In the genomic region with DNA sequence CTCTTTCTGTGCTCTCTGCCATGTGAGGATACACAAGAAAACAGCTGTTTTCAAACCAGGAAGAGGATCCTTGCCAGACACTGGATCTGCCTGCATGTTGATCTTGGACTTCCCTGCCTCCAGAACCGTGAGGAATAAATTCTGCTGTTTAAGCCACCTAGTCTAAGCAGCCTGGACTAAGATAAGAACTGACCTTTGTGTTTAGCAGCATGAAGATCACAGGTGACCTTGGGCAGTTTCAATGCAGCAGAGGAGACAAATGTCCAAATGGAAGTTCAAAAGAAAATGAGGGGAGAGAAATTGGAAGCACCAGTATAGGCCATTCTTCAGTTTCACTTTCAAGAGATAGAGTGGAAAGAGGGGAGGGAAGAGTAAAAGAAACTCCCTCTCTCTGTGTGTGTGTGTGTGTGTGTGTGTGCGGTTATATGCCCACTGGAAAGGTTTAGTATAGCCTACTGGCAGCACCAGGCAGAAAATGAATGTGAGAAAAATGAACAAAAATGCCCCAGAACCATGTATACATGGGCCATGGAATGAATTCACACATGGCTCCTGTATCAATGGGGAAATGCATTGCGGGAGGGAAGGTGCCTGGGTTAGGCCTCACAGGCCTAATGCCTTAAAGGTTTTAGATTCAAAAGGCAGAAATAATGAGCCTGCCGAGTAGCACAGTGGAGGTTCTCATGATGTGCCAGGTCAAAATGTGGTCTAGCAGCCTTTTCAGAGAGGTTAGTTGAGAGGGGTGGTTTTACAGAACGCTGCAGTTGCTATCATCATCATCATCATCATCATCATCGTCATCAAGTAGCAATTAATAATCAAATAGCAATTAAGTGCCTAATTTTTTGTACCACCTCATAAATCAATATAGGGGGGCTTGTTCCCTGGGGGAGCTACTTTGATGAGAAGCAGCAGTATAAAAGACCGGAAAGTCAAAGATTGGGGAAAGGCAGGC, we compare ENCODE assay signal across 10 cellular contexts. TPM values are rescaled to one million over a fixed set of nuclear protein-coding genes. Genes with fewer than 3 reads are reported as not detected.
DNase-seq lines count a peak whose midpoint lies in the region; ATAC-seq, FAIRE-seq and TF ChIP-seq lines count a peak whose summit lies in the region.
"Had no signal": no experiment of that assay in that cellular context is flagged by ENCODE, and none has a peak within 500 bp of the region (broad histone marks: within the 10 kb centered on the region; RNA-seq: fewer than 3 reads in every experiment).

No MANE protein-coding gene starts in this region.

- DNase-seq in Caki2 (ENCODE audit: low read depth), result peak; percentile 12
- DNase-seq in LNCaP clone FGC (ENCODE audit: low read depth), result no peak
- no peak for DNase-seq in pancreas
- no peak for DNase-seq in D341Med (ENCODE audit: low spot score)
- no peak for DNase-seq in GF-D8 (lab: John Stamatoyannopoulos, UW)
- no peak for DNase-seq in activated CD4-positive, alpha-beta T cell treated with anti-CD3 and anti-CD28 coated beads for 48 hours
- DNase-seq: NCI-H524 treated with DMSO at 0.1 percent for 48 hours had no signal

- H3K27me3 ChIP-seq in duodenal mucosa (ENCODE audit: control insufficient read depth in 1 of 2, insufficient read depth in 2 of 2, low read length in 2 of 2), result no peaks in the 10 kb centered on the region
- H3K27me3 ChIP-seq in pancreas, result no peaks in the 10 kb centered on the region

- WGBS in pancreas, 2 donors, result 65 to 70% methylated on average over 7 of the region's 7 CpGs

- H3K36me3 ChIP-seq in duodenal mucosa (ENCODE audit: control insufficient read depth in 1 of 2, insufficient read depth in 2 of 2, low read length in 2 of 2) (no peaks in the 10 kb centered on the region), pancreas (no peaks in the 10 kb centered on the region)

- peak overlapping the region; percentile 85 for H3K4me3 ChIP-seq in LNCaP clone FGC (ENCODE audit: low read depth, low read length)
- peak overlapping the region; percentile 76 to 82 for H3K4me3 ChIP-seq in duodenal mucosa (ENCODE audit: low read depth in 1 of 2, low read length in 2 of 2)
- peak overlapping the region in 3 of 4 donors; percentile 58 to 96 (median 91) for H3K4me3 ChIP-seq in pancreas

- TF ChIP-seq CTCF in LNCaP clone FGC (IDR thresholded peaks at IDR 0.05; ENCODE audit: control insufficient read depth, extremely low read depth, insufficient read depth) (no peak), pancreas (IDR thresholded peaks at IDR 0.05) (no peak)

- FAIRE-seq in pancreas (lab: Jason Lieb, UNC), result no peak
- FAIRE-seq: frontal cortex had no signal

- in situ Hi-C loops in Caki2 (cut with HindIII; ENCODE audit: low pct_unique_long_range_greater_than_20kb, low sequenced_read_pairs), result no loop called here

- ATAC-seq in pancreas (no peak), GM18858 (IDR thresholded peaks at IDR 0.05; ENCODE audit: unreplicated experiment) (no peak)

- H3K9me3 ChIP-seq in duodenal mucosa (ENCODE audit: control insufficient read depth in 1 of 2, low read length in 2 of 2), result peaks cover 0 to 8% of the 10 kb centered on the region in 2 donors
- H3K9me3 ChIP-seq in pancreas, result no peaks in the 10 kb centered on the region

- peaks cover under 1 to 11% of the 10 kb centered on the region in 2 donors for H3K4me1 ChIP-seq in duodenal mucosa (ENCODE audit: control insufficient read depth in 1 of 2, insufficient read depth in 2 of 2, low read length in 2 of 2)
- peaks cover 0 to 6% (median 0%) of the 10 kb centered on the region in 3 donors for H3K4me1 ChIP-seq in pancreas

- peak overlapping the region in 1 of 2 donors; percentile 67 for H3K9ac ChIP-seq in duodenal mucosa (ENCODE audit: low read depth in 1 of 2, low read length in 2 of 2)

- intact Hi-C loops in pancreas (cut with DNase I), result no loop called here

- H3K27ac ChIP-seq in duodenal mucosa (ENCODE audit: low read depth, low read length) (no peak overlapping the region), pancreas (no peak overlapping the region)

RNA-seq across cellular contexts. Expression of gene CERS6, which starts 1.1 kb away (rescaled TPM):
- 7.2 and 7.3 TPM in 2 replicates for total RNA-seq in Caki2 (2014; rRNA removed; shearing (Covaris generic); ENCODE audit: low replicate concordance)
- total RNA-seq in pancreas, result 10 to 100 TPM in 2 of 6 donors, 1 to 10 TPM in 4; 4.6 to 18.0 (median 7.6) TPM
- polyA plus RNA-seq in pancreas, result 10 to 100 TPM in 1 of 2 donors, 1 to 10 TPM in 1; 3.2 to 11.6 TPM
